8 cellular contexts compared by ENCODE assay signal in genomic region chr19:3284759-3285646, GRCh38.
A peak's percentile ranks its signal among the peaks of the same experiment; 100 is the strongest.
DNase-seq lines count a peak whose midpoint lies in the region; ATAC-seq and TF ChIP-seq lines count a peak whose summit lies in the region.

No MANE protein-coding gene starts in this region.

- peak overlapping the region; percentile 56 for H3K4me3 Mint-ChIP-seq in chondrocyte (ENCODE audit: unreplicated experiment)

- no peaks in the 10 kb centered on the region for H3K9me3 ChIP-seq in lower lobe of right lung

- no peaks in the 10 kb centered on the region for H3K36me3 Mint-ChIP-seq in chondrocyte (ENCODE audit: low read depth)

- peaks cover 7% of the 10 kb centered on the region for H3K4me1 ChIP-seq in lower lobe of right lung

- no peaks in the 10 kb centered on the region for H3K36me3 ChIP-seq in lower lobe of right lung

- H3K27me3 ChIP-seq in lower lobe of right lung (ENCODE audit: low read depth): peaks cover 44% of the 10 kb centered on the region

- no peak for TF ChIP-seq CTCF in chondrocyte (IDR thresholded peaks at IDR 0.05)
- TF ChIP-seq CTCF in lower lobe of right lung (IDR thresholded peaks at IDR 0.05): no peak

- intact Hi-C loops in lower lobe of right lung (cut with DNase I): no loop called here

- H3K4me1 Mint-ChIP-seq in chondrocyte (ENCODE audit: low read depth): no peaks in the 10 kb centered on the region

- peaks cover 30% of the 10 kb centered on the region for H3K27me3 Mint-ChIP-seq in chondrocyte (ENCODE audit: low read depth)

- ATAC-seq in lower lobe of right lung: peak; percentile 85 to 87
- no peak for ATAC-seq in GM21529 (IDR thresholded peaks at IDR 0.05; ENCODE audit: unreplicated experiment)

- peak; percentile 95 for DNase-seq in Daoy (ENCODE audit: low read depth)
- peak; percentile 13 for DNase-seq in NCI-H1105 treated with DMSO at 0.1 percent for 48 hours (lab: John Stamatoyannopoulos, UW)
- DNase-seq in activated CD4-positive, alpha-beta T cell treated with anti-CD3 and anti-CD28 coated beads for 24 hours (ENCODE audit: low read depth in 2 of 2): peak; percentile 49 to 74
- DNase-seq in chondrocyte (ENCODE audit: low spot score): no peak
- peak; percentile 90 for DNase-seq in lower lobe of right lung
- peak; percentile 57 to 82 for DNase-seq in stimulated activated CD8-positive, alpha-beta memory T cell treated with anti-CD3 and anti-CD28 coated beads, Interleukin-7, amount 100 ng/mL, for 48 hours (ENCODE audit: extremely low read depth in 1 of 2, low read depth in 1 of 2)
- no peak for DNase-seq in C1 segment of cervical spinal cord (lab: John Stamatoyannopoulos, UW)

- peak overlapping the region; percentile 32 for H3K4me3 ChIP-seq in lower lobe of right lung

- H3K27ac Mint-ChIP-seq in chondrocyte (ENCODE audit: unreplicated experiment): peak overlapping the region; percentile 41

- H3K27ac ChIP-seq in lower lobe of right lung: no peak overlapping the region

- H3K9me3 Mint-ChIP-seq in chondrocyte (ENCODE audit: low read depth): no peaks in the 10 kb centered on the region

Comparison
In these comparisons a context has a peak if more than half of its experiments do, and no peak if none do; other contexts are left out.
1. DNase-seq: peak in Daoy (single experiment), NCI-H1105 treated with DMSO at 0.1 percent for 48 hours (single experiment), activated CD4-positive, alpha-beta T cell treated with anti-CD3 and anti-CD28 coated beads for 24 hours (2 of 2), lower lobe of right lung (single experiment) and stimulated activated CD8-positive, alpha-beta memory T cell treated with anti-CD3 and anti-CD28 coated beads, Interleukin-7, amount 100 ng/mL, for 48 hours (2 of 2); none in chondrocyte (single experiment) and C1 segment of cervical spinal cord (0 of 14).